1 cellular context compared by ENCODE assay signal in genomic region chr19:1214862-1215731, GRCh38.
TF ChIP-seq lines count a peak whose summit lies in the region.

No MANE protein-coding gene starts in this region.

TF ChIP-seq in H1, 55 proteins besides CTCF, POLR2A, EP300 and RAD21:
- TF ChIP-seq MAFK (IDR thresholded peaks at IDR 0.05; ENCODE audit: low read depth, low read length) (no peak), JUND (IDR thresholded peaks at IDR 0.05; ENCODE audit: low read length) (no peak), JUN (IDR thresholded peaks at IDR 0.05; ENCODE audit: low read depth, low read length) (no peak), SAP30 (IDR thresholded peaks at IDR 0.05; ENCODE audit: insufficient read depth, insufficient replicate concordance, low read length) (no peak), CHD1 (IDR thresholded peaks at IDR 0.05; ENCODE audit: low read depth, low read length) (no peak), TCF12 (IDR thresholded peaks at IDR 0.05; ENCODE audit: low read depth, low read length) (no peak), SIRT6 (IDR thresholded peaks at IDR 0.05; ENCODE audit: low read length) (no peak), TEAD4 (IDR thresholded peaks at IDR 0.05; ENCODE audit: low read depth, low read length) (no peak), BRCA1 (IDR thresholded peaks at IDR 0.05; ENCODE audit: low read depth, low read length) (no peak), PHF8 (conservative IDR thresholded peaks at IDR 0.05; ENCODE audit: low read depth, low read length) (no peak), RFX5 (IDR thresholded peaks at IDR 0.05; ENCODE audit: borderline replicate concordance, low read depth, low read length) (no peak), RBBP5 (IDR thresholded peaks at IDR 0.05; ENCODE audit: borderline replicate concordance, low read depth, low read length) (no peak), SP1 (IDR thresholded peaks at IDR 0.05; ENCODE audit: low read depth, low read length) (no peak), GABPA (IDR thresholded peaks at IDR 0.05; ENCODE audit: borderline replicate concordance, insufficient read depth, low read length) (no peak), CBX5 (IDR thresholded peaks at IDR 0.05; ENCODE audit: low read depth, low read length) (no peak), HDAC6 (IDR thresholded peaks at IDR 0.05; ENCODE audit: low read depth, low read length) (no peak), HDAC2 (IDR thresholded peaks at IDR 0.05; ENCODE audit: borderline replicate concordance in 1 of 2, low read depth in 2 of 2, low read length in 2 of 2) (no peak)
- TF ChIP-seq, protein P1, sequence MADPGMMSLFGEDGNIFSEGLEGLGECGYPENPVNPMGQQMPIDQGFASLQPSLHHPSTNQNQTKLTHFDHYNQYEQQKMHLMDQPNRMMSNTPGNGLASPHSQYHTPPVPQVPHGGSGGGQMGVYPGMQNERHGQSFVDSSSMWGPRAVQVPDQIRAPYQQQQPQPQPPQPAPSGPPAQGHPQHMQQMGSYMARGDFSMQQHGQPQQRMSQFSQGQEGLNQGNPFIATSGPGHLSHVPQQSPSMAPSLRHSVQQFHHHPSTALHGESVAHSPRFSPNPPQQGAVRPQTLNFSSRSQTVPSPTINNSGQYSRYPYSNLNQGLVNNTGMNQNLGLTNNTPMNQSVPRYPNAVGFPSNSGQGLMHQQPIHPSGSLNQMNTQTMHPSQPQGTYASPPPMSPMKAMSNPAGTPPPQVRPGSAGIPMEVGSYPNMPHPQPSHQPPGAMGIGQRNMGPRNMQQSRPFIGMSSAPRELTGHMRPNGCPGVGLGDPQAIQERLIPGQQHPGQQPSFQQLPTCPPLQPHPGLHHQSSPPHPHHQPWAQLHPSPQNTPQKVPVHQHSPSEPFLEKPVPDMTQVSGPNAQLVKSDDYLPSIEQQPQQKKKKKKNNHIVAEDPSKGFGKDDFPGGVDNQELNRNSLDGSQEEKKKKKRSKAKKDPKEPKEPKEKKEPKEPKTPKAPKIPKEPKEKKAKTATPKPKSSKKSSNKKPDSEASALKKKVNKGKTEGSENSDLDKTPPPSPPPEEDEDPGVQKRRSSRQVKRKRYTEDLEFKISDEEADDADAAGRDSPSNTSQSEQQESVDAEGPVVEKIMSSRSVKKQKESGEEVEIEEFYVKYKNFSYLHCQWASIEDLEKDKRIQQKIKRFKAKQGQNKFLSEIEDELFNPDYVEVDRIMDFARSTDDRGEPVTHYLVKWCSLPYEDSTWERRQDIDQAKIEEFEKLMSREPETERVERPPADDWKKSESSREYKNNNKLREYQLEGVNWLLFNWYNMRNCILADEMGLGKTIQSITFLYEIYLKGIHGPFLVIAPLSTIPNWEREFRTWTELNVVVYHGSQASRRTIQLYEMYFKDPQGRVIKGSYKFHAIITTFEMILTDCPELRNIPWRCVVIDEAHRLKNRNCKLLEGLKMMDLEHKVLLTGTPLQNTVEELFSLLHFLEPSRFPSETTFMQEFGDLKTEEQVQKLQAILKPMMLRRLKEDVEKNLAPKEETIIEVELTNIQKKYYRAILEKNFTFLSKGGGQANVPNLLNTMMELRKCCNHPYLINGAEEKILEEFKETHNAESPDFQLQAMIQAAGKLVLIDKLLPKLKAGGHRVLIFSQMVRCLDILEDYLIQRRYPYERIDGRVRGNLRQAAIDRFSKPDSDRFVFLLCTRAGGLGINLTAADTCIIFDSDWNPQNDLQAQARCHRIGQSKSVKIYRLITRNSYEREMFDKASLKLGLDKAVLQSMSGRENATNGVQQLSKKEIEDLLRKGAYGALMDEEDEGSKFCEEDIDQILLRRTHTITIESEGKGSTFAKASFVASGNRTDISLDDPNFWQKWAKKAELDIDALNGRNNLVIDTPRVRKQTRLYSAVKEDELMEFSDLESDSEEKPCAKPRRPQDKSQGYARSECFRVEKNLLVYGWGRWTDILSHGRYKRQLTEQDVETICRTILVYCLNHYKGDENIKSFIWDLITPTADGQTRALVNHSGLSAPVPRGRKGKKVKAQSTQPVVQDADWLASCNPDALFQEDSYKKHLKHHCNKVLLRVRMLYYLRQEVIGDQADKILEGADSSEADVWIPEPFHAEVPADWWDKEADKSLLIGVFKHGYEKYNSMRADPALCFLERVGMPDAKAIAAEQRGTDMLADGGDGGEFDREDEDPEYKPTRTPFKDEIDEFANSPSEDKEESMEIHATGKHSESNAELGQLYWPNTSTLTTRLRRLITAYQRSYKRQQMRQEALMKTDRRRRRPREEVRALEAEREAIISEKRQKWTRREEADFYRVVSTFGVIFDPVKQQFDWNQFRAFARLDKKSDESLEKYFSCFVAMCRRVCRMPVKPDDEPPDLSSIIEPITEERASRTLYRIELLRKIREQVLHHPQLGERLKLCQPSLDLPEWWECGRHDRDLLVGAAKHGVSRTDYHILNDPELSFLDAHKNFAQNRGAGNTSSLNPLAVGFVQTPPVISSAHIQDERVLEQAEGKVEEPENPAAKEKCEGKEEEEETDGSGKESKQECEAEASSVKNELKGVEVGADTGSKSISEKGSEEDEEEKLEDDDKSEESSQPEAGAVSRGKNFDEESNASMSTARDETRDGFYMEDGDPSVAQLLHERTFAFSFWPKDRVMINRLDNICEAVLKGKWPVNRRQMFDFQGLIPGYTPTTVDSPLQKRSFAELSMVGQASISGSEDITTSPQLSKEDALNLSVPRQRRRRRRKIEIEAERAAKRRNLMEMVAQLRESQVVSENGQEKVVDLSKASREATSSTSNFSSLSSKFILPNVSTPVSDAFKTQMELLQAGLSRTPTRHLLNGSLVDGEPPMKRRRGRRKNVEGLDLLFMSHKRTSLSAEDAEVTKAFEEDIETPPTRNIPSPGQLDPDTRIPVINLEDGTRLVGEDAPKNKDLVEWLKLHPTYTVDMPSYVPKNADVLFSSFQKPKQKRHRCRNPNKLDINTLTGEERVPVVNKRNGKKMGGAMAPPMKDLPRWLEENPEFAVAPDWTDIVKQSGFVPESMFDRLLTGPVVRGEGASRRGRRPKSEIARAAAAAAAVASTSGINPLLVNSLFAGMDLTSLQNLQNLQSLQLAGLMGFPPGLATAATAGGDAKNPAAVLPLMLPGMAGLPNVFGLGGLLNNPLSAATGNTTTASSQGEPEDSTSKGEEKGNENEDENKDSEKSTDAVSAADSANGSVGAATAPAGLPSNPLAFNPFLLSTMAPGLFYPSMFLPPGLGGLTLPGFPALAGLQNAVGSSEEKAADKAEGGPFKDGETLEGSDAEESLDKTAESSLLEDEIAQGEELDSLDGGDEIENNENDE (IDR thresholded peaks at IDR 0.05; ENCODE audit: insufficient replicate concordance, low read length) = no peak
- TF ChIP-seq, protein P2, sequence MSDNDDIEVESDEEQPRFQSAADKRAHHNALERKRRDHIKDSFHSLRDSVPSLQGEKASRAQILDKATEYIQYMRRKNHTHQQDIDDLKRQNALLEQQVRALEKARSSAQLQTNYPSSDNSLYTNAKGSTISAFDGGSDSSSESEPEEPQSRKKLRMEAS (IDR thresholded peaks at IDR 0.05) = no peak
